ENCODE assay signal across 23 cellular contexts in genomic region chr10:538895-539294, GRCh38.
DNase-seq lines count a peak whose midpoint lies in the region; ATAC-seq and TF ChIP-seq lines count a peak whose summit lies in the region.
"Had no signal": no experiment of that assay in that cellular context is flagged by ENCODE, and none has a peak within 500 bp of the region (broad histone marks: within the 10 kb centered on the region; RNA-seq: fewer than 3 reads in every experiment).

No MANE protein-coding gene starts in this region.

- peak; percentile 71 for DNase-seq in amniotic epithelial cell (ENCODE audit: low read depth)
- DNase-seq in fibroblast of gingiva (ENCODE audit: low read depth): peak; percentile 13
- peak; percentile 75 for DNase-seq in retinal pigment epithelial cell (ENCODE audit: low read depth)
- DNase-seq in tibial artery: no peak
- DNase-seq in NCI-H1417 (lab: John Stamatoyannopoulos, UW): no peak
- no peak for DNase-seq in NCI-H2196 (lab: John Stamatoyannopoulos, UW; ENCODE audit: unreplicated experiment)
- DNase-seq: activated CD4-positive, alpha-beta T cell treated with anti-CD3 and anti-CD28 coated beads, Interleukin-2, amount 50 U/mL, for 4 hours; CD4-positive, CD25-positive, alpha-beta regulatory T cell; effector memory CD8-positive, alpha-beta T cell; KBM-7; kidney glomerular epithelial cell; NCI-H2171; NCI-H524; stomach had no signal

- H3K36me3 ChIP-seq in HEK293 (ENCODE audit: control insufficient read depth in 2 of 2, insufficient read depth in 1 of 2, low read length in 2 of 2) (no peaks in the 10 kb centered on the region), tibial artery (no peaks in the 10 kb centered on the region)
- H3K36me3 ChIP-seq: sigmoid colon, stomach, tibial nerve had no signal

- no peaks in the 10 kb centered on the region for H3K9me3 ChIP-seq in HEK293 (ENCODE audit: control insufficient read depth, insufficient read depth, low read depth, low read length)
- no peaks in the 10 kb centered on the region for H3K9me3 ChIP-seq in tibial artery
- H3K9me3 ChIP-seq: sigmoid colon, stomach, tibial nerve had no signal

- no peaks in the 10 kb centered on the region for H3K27me3 ChIP-seq in tibial artery
- H3K27me3 ChIP-seq: sigmoid colon, stomach, tibial nerve had no signal

- no peak overlapping the region for H3K4me3 ChIP-seq in HEK293 (ENCODE audit: low read depth, low read length)
- H3K4me3 ChIP-seq in retinal pigment epithelial cell (ENCODE audit: low read length): no peak overlapping the region
- no peak overlapping the region for H3K4me3 ChIP-seq in tibial artery
- H3K4me3 ChIP-seq: lung, sigmoid colon, SK-N-MC, stomach, tibial nerve had no signal

- intact Hi-C loops in tibial artery (cut with DNase I; ENCODE audit: low total_unique reads): no loop called here

- H3K27ac ChIP-seq in HEK293 (ENCODE audit: extremely low read depth, low read depth, low read length) (no peak overlapping the region), tibial artery (no peak overlapping the region)
- H3K27ac ChIP-seq: RWPE1, sigmoid colon, SK-N-MC, stomach, tibial nerve had no signal

- peaks cover 9% of the 10 kb centered on the region for H3K4me1 ChIP-seq in HEK293 (ENCODE audit: control insufficient read depth, insufficient read depth, low read length)
- peaks cover 0 to 11% (median 5%) of the 10 kb centered on the region in 4 donors for H3K4me1 ChIP-seq in tibial artery

- no peak for ATAC-seq in GM18909 (IDR thresholded peaks at IDR 0.05; ENCODE audit: poor library complexity, unreplicated experiment)
- ATAC-seq: effector memory CD8-positive, alpha-beta T cell; esophagus mucosa; WTC11 had no signal

- CTCF ChIA-PET in HEK293 (lab: Yijun Ruan, JAX): interaction anchor here (0.6 kb wide), 1 partner anchor 166 kb away, joined by 3 read pairs; no protein-coding TSS in a partner anchor

- TF ChIP-seq CTCF in HEK293 (tag by site-specific recombination; IDR thresholded peaks at IDR 0.05): no peak
- no peak for TF ChIP-seq CTCF in retinal pigment epithelial cell (conservative IDR thresholded peaks at IDR 0.05; ENCODE audit: low read depth, low read length)
- no peak for TF ChIP-seq CTCF in tibial artery (IDR thresholded peaks at IDR 0.05)

- POLR2A ChIA-PET in HEK293 (lab: Yijun Ruan, JAX): no interaction called here

TF ChIP-seq in HEK293, 187 proteins besides CTCF, POLR2A, EP300 and RAD21:
- TF ChIP-seq ZNF629 (tag by site-specific recombination; IDR thresholded peaks at IDR 0.05) (peak; percentile 29; the same call in 1 of the 2 replicates), SCRT1 (tag by site-specific recombination; IDR thresholded peaks at IDR 0.05; ENCODE audit: borderline replicate concordance) (no peak), PRDM1 (tag by site-specific recombination; IDR thresholded peaks at IDR 0.05) (no peak), ZNF664 (tag by site-specific recombination; IDR thresholded peaks at IDR 0.05) (0 out of 2 replicates have a peak, but pooled peaks have one; percentile 14)

Comparison
In these comparisons a context has a peak if more than half of its experiments do, and no peak if none do; other contexts are left out.
1. DNase-seq: peak in amniotic epithelial cell (single experiment), fibroblast of gingiva (single experiment) and retinal pigment epithelial cell (single experiment); none in tibial artery (0 of 2), NCI-H1417 (0 of 3) and NCI-H2196 (single experiment).